In genomic region chr7:105531797-105532671, GRCh38 we compare ENCODE assay signal across 8 cellular contexts. TPM values are rescaled to one million over a fixed set of nuclear protein-coding genes. Genes with fewer than 3 reads are reported as not detected.
A peak's percentile ranks its signal among the peaks of the same experiment; 100 is the strongest.
DNase-seq lines count a peak whose midpoint lies in the region; ATAC-seq and TF ChIP-seq lines count a peak whose summit lies in the region.

Gene RINT1 (plus strand): TSS chr7:105532201. CDS start chr7:105532316, 115 bp downstream.

- DNase-seq in HFF-Myc (ENCODE audit: extremely low read depth, low read depth) (peak; percentile 76), MV-4-11 (lab: John Stamatoyannopoulos, UW) (peak; percentile 91), SK-N-MC (ENCODE audit: low read depth, low spot score) (no peak), germinal center (ENCODE audit: low spot score) (peak; percentile 86), omental fat pad (ENCODE audit: low spot score) (peak; percentile 62), testis (peak; percentile 94)
- DNase-seq in activated naive CD4-positive, alpha-beta T cell treated with anti-CD3 and anti-CD28 coated beads, Interleukin-2, amount 10 ng/mL, durations not matched to agents 7 days and 5 days = peak; percentile 91

- H3K27ac ChIP-seq in SK-N-MC (peak within 1 kb of the TSS; percentile 50; the same call in 1 of the 2 replicates), testis (peak within 1 kb of the TSS; percentile 68 to 74)

- peak within 1 kb of the TSS; percentile 96 for H3K4me3 Mint-ChIP-seq in activated naive CD4-positive, alpha-beta T cell treated with anti-CD3 and anti-CD28 coated beads, Interleukin-2, amount 10 ng/mL, durations not matched to agents 7 days and 5 days

- TF ChIP-seq CTCF in HFF-Myc (IDR thresholded peaks at IDR 0.05; ENCODE audit: low read depth, low read length, missing control alignments) (peak; percentile 79), omental fat pad (IDR thresholded peaks at IDR 0.05) (no peak), testis (IDR thresholded peaks at IDR 0.05) (peak; percentile 23 to 56 (median 36))

- H3K36me3 Mint-ChIP-seq in activated naive CD4-positive, alpha-beta T cell treated with anti-CD3 and anti-CD28 coated beads, Interleukin-2, amount 10 ng/mL, durations not matched to agents 7 days and 5 days = peaks cover 6% of the 10 kb centered on the region

- no peaks in the 10 kb centered on the region for H3K9me3 Mint-ChIP-seq in activated naive CD4-positive, alpha-beta T cell treated with anti-CD3 and anti-CD28 coated beads, Interleukin-2, amount 10 ng/mL, durations not matched to agents 7 days and 5 days

- CTCF ChIA-PET in activated naive CD4-positive, alpha-beta T cell treated with anti-CD3 and anti-CD28 coated beads, Interleukin-2, amount 10 ng/mL, durations not matched to agents 7 days and 5 days (lab: Charles Lee) = interaction anchor here (0.6 to 2.1 kb wide), 9 partner anchors 8 to 551 kb away, joined by 3 to 11 read pairs (median 4); no protein-coding TSS in a partner anchor

- peak; percentile 99 for ATAC-seq in omental fat pad (ENCODE audit: low FRiP score)

- H3K36me3 ChIP-seq in SK-N-MC (ENCODE audit: insufficient read depth, low read length) (peaks cover 7% of the 10 kb centered on the region; the same call in 1 of the 2 replicates), testis (ENCODE audit: low read depth, missing control alignments) (no peaks in the 10 kb centered on the region)

- peaks cover 38% of the 10 kb centered on the region for H3K4me1 Mint-ChIP-seq in activated naive CD4-positive, alpha-beta T cell treated with anti-CD3 and anti-CD28 coated beads, Interleukin-2, amount 10 ng/mL, durations not matched to agents 7 days and 5 days

- peak within 1 kb of the TSS; percentile 99 for H3K9ac ChIP-seq in SK-N-MC (ENCODE audit: insufficient read length)

- no peaks in the 10 kb centered on the region for H3K9me3 ChIP-seq in SK-N-MC (ENCODE audit: low read depth, low read length)
- no peaks in the 10 kb centered on the region for H3K9me3 ChIP-seq in testis

- peak within 1 kb of the TSS; percentile 85 for H3K4me3 ChIP-seq in GM08714 (ENCODE audit: low read length)
- H3K4me3 ChIP-seq in HFF-Myc (replicated peaks; ENCODE audit: low read depth, low read length) = peak within 1 kb of the TSS; percentile 94
- H3K4me3 ChIP-seq in SK-N-MC = peak within 1 kb of the TSS; percentile 98
- peak within 1 kb of the TSS; percentile 95 to 96 for H3K4me3 ChIP-seq in testis

- TF ChIP-seq POLR2A in testis (IDR thresholded peaks at IDR 0.05) = no peak

- peaks cover 6% of the 10 kb centered on the region for H3K4me1 ChIP-seq in testis

- H3K27me3 ChIP-seq in testis = no peaks in the 10 kb centered on the region

- intact Hi-C loops in testis (cut with DNase I; ENCODE audit: low total_unique reads) = no loop called here

- H3K27ac Mint-ChIP-seq in activated naive CD4-positive, alpha-beta T cell treated with anti-CD3 and anti-CD28 coated beads, Interleukin-2, amount 10 ng/mL, durations not matched to agents 7 days and 5 days = peak within 1 kb of the TSS; percentile 94

- WGBS in testis, 2 donors = 1 to 2% methylated on average over 15 to 42 of the region's 42 CpGs

- H3K27me3 Mint-ChIP-seq in activated naive CD4-positive, alpha-beta T cell treated with anti-CD3 and anti-CD28 coated beads, Interleukin-2, amount 10 ng/mL, durations not matched to agents 7 days and 5 days = no peaks in the 10 kb centered on the region

RNA-seq across cellular contexts. Expression of gene RINT1, which starts in this region (rescaled TPM):
- total RNA-seq in omental fat pad (10 to 100 TPM; 12.7 to 25.7 (median 14.8) TPM), testis (10 to 100 TPM; 17.0 to 29.4 TPM)
- 21.1 TPM for polyA plus RNA-seq in testis (ENCODE audit: insufficient read depth, low read depth, low replicate concordance)

Comparison
In these comparisons a context has a peak if more than half of its experiments do, and no peak if none do; other contexts are left out.
1. CTCF ChIP-seq: peak in HFF-Myc (single experiment) and testis (3 of 3); none in omental fat pad (0 of 3).
2. Peak in every context shown above with its lines, with median percentiles within 50 percentile points of each other: H3K4me3 ChIP-seq.